In genomic region chr15:98546325-98546724, GRCh38 we compare ENCODE assay signal across 29 cellular contexts.
"Had no signal": no experiment of that assay in that cellular context is flagged by ENCODE, and none has a peak within 500 bp of the region (broad histone marks: within the 10 kb centered on the region; RNA-seq: fewer than 3 reads in every experiment).

No MANE protein-coding gene starts in this region.

- H3K4me3 ChIP-seq: ascending aorta, body of pancreas, SK-N-MC had no signal

- DNase-seq: activated CD4-positive, alpha-beta T cell treated with anti-CD3 and anti-CD28 coated beads for 36 hours; activated CD8-positive, alpha-beta memory T cell treated with anti-CD3 and anti-CD28 coated beads, Interleukin-2, amount 10 ng/mL, durations not matched to agents 7 days and 5 days; activated effector memory CD4-positive, alpha-beta T cell treated with anti-CD3 and anti-CD28 coated beads, Interleukin-2, amount 50 U/mL, for 16 hours; activated naive CD4-positive, alpha-beta T cell treated with Interleukin-2 at 50 U/mL for 16 hours; activated naive CD8-positive, alpha-beta T cell treated with anti-CD3 and anti-CD28 coated beads, Interleukin-2, amount 50 U/mL, for 24 hours; activated T-cell treated with anti-CD3 and anti-CD28 coated beads, Interleukin-2, amount 50 U/mL, for 4 hours; amniotic stem cell; body of pancreas; central memory CD4-positive, alpha-beta T cell; KG1; NCI-H1048; NCI-H1930; NCI-H2171; NCI-H2227 treated with DMSO at 0.1 percent for 48 hours; NCI-H446 treated with DMSO at 0.1 percent for 48 hours; NCI-H524 treated with DMSO at 0.1 percent for 48 hours; NCI-H748 treated with DMSO at 0.1 percent for 48 hours; OCI-M1; RPMI8226; T-cell; T-helper 2 cell; T1000 had no signal

- FAIRE-seq: bronchial epithelial cell had no signal

- H3K27me3 ChIP-seq: ascending aorta, body of pancreas had no signal

- H3K36me3 Mint-ChIP-seq: activated CD8-positive, alpha-beta memory T cell treated with anti-CD3 and anti-CD28 coated beads, Interleukin-2, amount 10 ng/mL, durations not matched to agents 7 days and 5 days; T-cell had no signal

- H3K27ac Mint-ChIP-seq: activated CD4-positive, alpha-beta T cell treated with anti-CD3 and anti-CD28 coated beads for 36 hours; activated CD8-positive, alpha-beta memory T cell treated with anti-CD3 and anti-CD28 coated beads, Interleukin-2, amount 10 ng/mL, durations not matched to agents 7 days and 5 days; activated naive CD4-positive, alpha-beta T cell treated with anti-CD3 and anti-CD28 coated beads, Interleukin-2, amount 50 U/mL, for 72 hours; activated naive CD8-positive, alpha-beta T cell treated with anti-CD3 and anti-CD28 coated beads, Interleukin-2, amount 50 U/mL, for 24 hours; T-cell had no signal

- ATAC-seq: activated CD4-positive, alpha-beta T cell treated with anti-CD3 and anti-CD28 coated beads for 36 hours; activated CD8-positive, alpha-beta memory T cell treated with anti-CD3 and anti-CD28 coated beads, Interleukin-2, amount 10 ng/mL, durations not matched to agents 7 days and 5 days; activated naive CD4-positive, alpha-beta T cell treated with anti-CD3 and anti-CD28 coated beads, Interleukin-2, amount 50 U/mL, for 72 hours; activated naive CD8-positive, alpha-beta T cell treated with anti-CD3 and anti-CD28 coated beads, Interleukin-2, amount 50 U/mL, for 24 hours; activated T-cell treated with anti-CD3 and anti-CD28 coated beads, Interleukin-2, amount 50 U/mL, for 4 hours; body of pancreas; Panc1; Right ventricle myocardium inferior; T-cell had no signal

- H3K36me3 ChIP-seq: ascending aorta had no signal

- H3K27ac ChIP-seq: body of pancreas, SK-N-MC, VCaP had no signal

- H3K9me3 Mint-ChIP-seq: activated T-cell treated with anti-CD3 and anti-CD28 coated beads, Interleukin-2, amount 50 U/mL, for 4 hours; T-cell had no signal

- H3K4me3 Mint-ChIP-seq: activated CD4-positive, alpha-beta T cell treated with anti-CD3 and anti-CD28 coated beads for 36 hours; activated CD8-positive, alpha-beta memory T cell treated with anti-CD3 and anti-CD28 coated beads, Interleukin-2, amount 10 ng/mL, durations not matched to agents 7 days and 5 days; activated naive CD8-positive, alpha-beta T cell treated with anti-CD3 and anti-CD28 coated beads, Interleukin-2, amount 50 U/mL, for 24 hours; activated T-cell treated with anti-CD3 and anti-CD28 coated beads, Interleukin-2, amount 50 U/mL, for 4 hours had no signal

- H3K9me3 ChIP-seq: ascending aorta, body of pancreas had no signal
